8 cellular contexts compared by ENCODE assay signal in genomic region chr2:97870396-97870843, GRCh38.
DNase-seq lines count a peak whose midpoint lies in the region; ATAC-seq lines count a peak whose summit lies in the region.

No MANE protein-coding gene starts in this region.

- H3K9me3 Mint-ChIP-seq in activated naive CD8-positive, alpha-beta T cell (ENCODE audit: low read depth) = no peaks in the 10 kb centered on the region
- H3K9me3 Mint-ChIP-seq in stimulated activated naive B cell treated with anti-CD40 and anti-IgM and Interleukin-4, amounts not matched to agents 10 μg/mL and 1 μg/mL and 100 μg/mL, for 72 hours = peaks cover 0 to 3% of the 10 kb centered on the region in 2 donors

- H3K36me3 Mint-ChIP-seq in activated naive CD8-positive, alpha-beta T cell = peaks cover 10% of the 10 kb centered on the region
- H3K36me3 Mint-ChIP-seq in stimulated activated naive B cell treated with anti-CD40 and anti-IgM and Interleukin-4, amounts not matched to agents 10 μg/mL and 1 μg/mL and 100 μg/mL, for 72 hours = peaks cover 24 to 59% of the 10 kb centered on the region in 2 donors

- H3K27me3 Mint-ChIP-seq in activated naive CD8-positive, alpha-beta T cell = no peaks in the 10 kb centered on the region
- H3K27me3 Mint-ChIP-seq in stimulated activated naive B cell treated with anti-CD40 and anti-IgM and Interleukin-4, amounts not matched to agents 10 μg/mL and 1 μg/mL and 100 μg/mL, for 72 hours = no peaks in the 10 kb centered on the region

- peaks cover 46% of the 10 kb centered on the region for H3K4me1 Mint-ChIP-seq in activated naive CD8-positive, alpha-beta T cell (ENCODE audit: low read depth)
- peaks cover 30 to 54% of the 10 kb centered on the region in 2 donors for H3K4me1 Mint-ChIP-seq in stimulated activated naive B cell treated with anti-CD40 and anti-IgM and Interleukin-4, amounts not matched to agents 10 μg/mL and 1 μg/mL and 100 μg/mL, for 72 hours

- peak; percentile 57 for DNase-seq in stimulated activated CD4-positive, alpha-beta T cell treated with anti-CD3 and anti-CD28 coated beads, Interleukin-15, amount 100 ng/mL, for 24 hours
- DNase-seq in stimulated activated CD4-positive, alpha-beta T cell treated with anti-CD3 and anti-CD28 coated beads, Interleukin-12 subunit alpha, Interleukin-12 subunit beta, amount 100 ng/mL, for 4 hours = no peak
- DNase-seq in NCI-H226 = peak; percentile 48
- peak; percentile 73 for DNase-seq in islet precursor cell
- peak; percentile 10 for DNase-seq in stimulated activated naive B cell treated with anti-CD40 and anti-IgM and Interleukin-4, amounts not matched to agents 10 μg/mL and 1 μg/mL and 100 μg/mL, for 72 hours
- no peak for DNase-seq in germinal center (ENCODE audit: low spot score)

- ATAC-seq in HG02885 (IDR thresholded peaks at IDR 0.05; ENCODE audit: poor library complexity, unreplicated experiment) = peak; percentile 99
- peak; percentile 96 to 98 for ATAC-seq in stimulated activated naive B cell treated with anti-CD40 and anti-IgM and Interleukin-4, amounts not matched to agents 10 μg/mL and 1 μg/mL and 100 μg/mL, for 72 hours (replicated peaks)

- H3K4me3 Mint-ChIP-seq in activated naive CD8-positive, alpha-beta T cell = peak overlapping the region; percentile 56
- H3K4me3 Mint-ChIP-seq in stimulated activated naive B cell treated with anti-CD40 and anti-IgM and Interleukin-4, amounts not matched to agents 10 μg/mL and 1 μg/mL and 100 μg/mL, for 72 hours = peak overlapping the region; percentile 44 to 59

- H3K27ac Mint-ChIP-seq in activated naive CD8-positive, alpha-beta T cell = peak overlapping the region; percentile 46
- H3K27ac Mint-ChIP-seq in stimulated activated naive B cell treated with anti-CD40 and anti-IgM and Interleukin-4, amounts not matched to agents 10 μg/mL and 1 μg/mL and 100 μg/mL, for 72 hours = peak overlapping the region; percentile 86

Comparison
In these comparisons a context has a peak if more than half of its experiments do, and no peak if none do; other contexts are left out.
1. DNase-seq: peak in stimulated activated CD4-positive, alpha-beta T cell treated with anti-CD3 and anti-CD28 coated beads, Interleukin-15, amount 100 ng/mL, for 24 hours (single experiment), NCI-H226 (single experiment), islet precursor cell (single experiment) and stimulated activated naive B cell treated with anti-CD40 and anti-IgM and Interleukin-4, amounts not matched to agents 10 μg/mL and 1 μg/mL and 100 μg/mL, for 72 hours (single experiment); none in stimulated activated CD4-positive, alpha-beta T cell treated with anti-CD3 and anti-CD28 coated beads, Interleukin-12 subunit alpha, Interleukin-12 subunit beta, amount 100 ng/mL, for 4 hours (single experiment) and germinal center (single experiment).